8 cellular contexts compared by ENCODE assay signal in the genomic region with DNA sequence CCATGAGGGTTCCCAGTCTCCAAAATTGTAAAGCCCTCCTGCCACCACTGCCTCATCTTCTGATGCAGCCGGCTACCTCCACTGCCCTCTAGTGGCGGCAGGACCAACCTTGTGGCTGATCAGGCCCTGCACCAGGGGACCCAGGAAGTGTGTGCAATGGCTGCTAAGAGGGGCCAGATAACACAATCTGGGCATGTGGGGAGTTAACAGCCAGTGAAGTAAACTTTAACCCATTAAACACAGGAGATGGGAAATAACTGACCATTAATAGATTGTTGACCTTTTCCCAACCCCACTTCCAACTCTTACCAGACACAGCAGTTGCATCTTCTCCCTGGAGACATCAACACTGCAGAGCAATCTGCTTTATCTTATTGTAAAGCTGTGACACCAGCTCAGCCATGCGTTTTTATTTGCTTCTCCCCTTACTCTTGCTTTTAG.
DNase-seq lines count a peak whose midpoint lies in the region; ATAC-seq, FAIRE-seq and TF ChIP-seq lines count a peak whose summit lies in the region.

No MANE protein-coding gene starts in this region.

- H3K4me1 ChIP-seq in endothelial cell of umbilical vein (ENCODE audit: control insufficient read depth, extremely low read depth, insufficient read depth, low read length) (no peaks in the 10 kb centered on the region), uterus (no peaks in the 10 kb centered on the region)

- H4K20me1 ChIP-seq in endothelial cell of umbilical vein (replicated peaks; ENCODE audit: control insufficient read depth, extremely low read depth, insufficient read depth, low read length), result no peaks in the 10 kb centered on the region

- H3K27ac ChIP-seq in endothelial cell of umbilical vein (ENCODE audit: insufficient read depth, low read depth, low read length) (no peak overlapping the region), uterus (no peak overlapping the region)

- H3K9me3 ChIP-seq in endothelial cell of umbilical vein (replicated peaks; ENCODE audit: control insufficient read depth, insufficient read depth, low read length) (no peaks in the 10 kb centered on the region), uterus (no peaks in the 10 kb centered on the region)

- CTCF ChIA-PET in activated CD4-positive, alpha-beta T cell treated with anti-CD3 and anti-CD28 coated beads for 36 hours (lab: Charles Lee), result interaction anchor here (0.7 to 1.0 kb wide), 3 partner anchors 9 to 302 kb away, joined by 3 read pairs; no protein-coding TSS in a partner anchor
- CTCF ChIA-PET in endothelial cell of umbilical vein (lab: Charles Lee), result interaction anchor here (0.9 to 1.3 kb wide), 3 partner anchors 9 to 288 kb away, joined by 3 to 4 read pairs (median 4); no protein-coding TSS in a partner anchor

- peaks cover 25% of the 10 kb centered on the region for H3K27me3 Mint-ChIP-seq in activated CD4-positive, alpha-beta T cell treated with anti-CD3 and anti-CD28 coated beads for 36 hours
- H3K27me3 Mint-ChIP-seq in nephron progenitor cell (ENCODE audit: low read depth, poor library complexity), result no peaks in the 10 kb centered on the region

- FAIRE-seq in GM18507 (lab: Jason Lieb, UNC), result peak; percentile 71
- peak; percentile 76 for FAIRE-seq in endothelial cell of umbilical vein (lab: Jason Lieb, UNC)

- intact Hi-C loops in activated CD4-positive, alpha-beta T cell treated with anti-CD3 and anti-CD28 coated beads for 36 hours (cut with DNase I, micrococcal nuclease), result loop anchor here (2.0 to 5.0 kb wide), 3 partner anchors 230 to 290 kb away; no protein-coding TSS in a partner anchor
- intact Hi-C loops in endothelial cell of umbilical vein (cut with micrococcal nuclease), result loop anchor here (1.0 to 5.0 kb wide), 3 partner anchors 230 to 382 kb away; no protein-coding TSS in a partner anchor
- intact Hi-C loops in uterus (cut with DNase I; ENCODE audit: low total_unique reads), result no loop called here

- dilution Hi-C loops in endothelial cell of umbilical vein (cut with MboI; ENCODE audit: extremely low pct_ligation_motif_present, low sequenced_read_pairs), result no loop called here

- no peak overlapping the region for H3K4me2 ChIP-seq in endothelial cell of umbilical vein (ENCODE audit: insufficient read depth, low read length)

- no peak overlapping the region for H3K9ac ChIP-seq in endothelial cell of umbilical vein (replicated peaks; ENCODE audit: extremely low read depth, insufficient read depth, low read length)

- peak; percentile 77 to 80 for TF ChIP-seq CTCF in endothelial cell of umbilical vein (IDR thresholded peaks at IDR 0.05; ENCODE audit: extremely low read depth in 1 of 2, insufficient read depth in 1 of 2, low read depth in 1 of 2, low read length in 2 of 2)
- peak; percentile 79 for TF ChIP-seq CTCF in nephron progenitor cell (IDR thresholded peaks at IDR 0.05)
- peak; percentile 28 to 57 (median 40) for TF ChIP-seq CTCF in uterus (IDR thresholded peaks at IDR 0.05)

- H3K4me1 Mint-ChIP-seq in activated CD4-positive, alpha-beta T cell treated with anti-CD3 and anti-CD28 coated beads for 36 hours, result no peaks in the 10 kb centered on the region
- peaks cover 12% of the 10 kb centered on the region for H3K4me1 Mint-ChIP-seq in nephron progenitor cell

- peak; percentile 96 for ATAC-seq in HG02884 (IDR thresholded peaks at IDR 0.05; ENCODE audit: unreplicated experiment)
- peak; percentile 91 for ATAC-seq in activated CD4-positive, alpha-beta T cell treated with anti-CD3 and anti-CD28 coated beads for 36 hours

- H3K79me2 ChIP-seq in endothelial cell of umbilical vein (ENCODE audit: control insufficient read depth, insufficient read depth, low read length), result no peaks in the 10 kb centered on the region

- H3K27ac Mint-ChIP-seq in activated CD4-positive, alpha-beta T cell treated with anti-CD3 and anti-CD28 coated beads for 36 hours, result no peak overlapping the region
- H3K27ac Mint-ChIP-seq in nephron progenitor cell, result no peak overlapping the region

- POLR2A ChIA-PET in activated CD4-positive, alpha-beta T cell treated with anti-CD3 and anti-CD28 coated beads for 36 hours (lab: Charles Lee), result no interaction called here
- POLR2A ChIA-PET in endothelial cell of umbilical vein (lab: Charles Lee), result no interaction called here

- H3K9me3 Mint-ChIP-seq in activated CD4-positive, alpha-beta T cell treated with anti-CD3 and anti-CD28 coated beads for 36 hours (ENCODE audit: low read depth), result no peaks in the 10 kb centered on the region
- H3K9me3 Mint-ChIP-seq in nephron progenitor cell, result peaks cover 3% of the 10 kb centered on the region

- H3K9me1 ChIP-seq in endothelial cell of umbilical vein (replicated peaks; ENCODE audit: control insufficient read depth, extremely low read depth, insufficient read depth, low read length), result no peaks in the 10 kb centered on the region

- peak; percentile 75 for DNase-seq in AG08396 (ENCODE audit: low spot score)
- peak; percentile 28 for DNase-seq in GM18507 (ENCODE audit: extremely low spot score, insufficient read length, low read depth)
- peak; percentile 58 for DNase-seq in NCI-H1694 treated with DMSO at 0.1 percent for 48 hours (lab: John Stamatoyannopoulos, UW)
- peak; percentile 82 for DNase-seq in activated CD4-positive, alpha-beta T cell treated with anti-CD3 and anti-CD28 coated beads for 36 hours
- DNase-seq in endothelial cell of umbilical vein (ENCODE audit: low read depth, low spot score), result peak; percentile 28
- peak; percentile 74 for DNase-seq in nephron progenitor cell
- peak; percentile 28 to 35 for DNase-seq in uterus

- no TSS peak for BruUV-seq in endothelial cell of umbilical vein (replicated peaks; lab: Mats Ljungman, UMichigan)

- no peaks in the 10 kb centered on the region for H3K36me3 ChIP-seq in endothelial cell of umbilical vein (ENCODE audit: control insufficient read depth in 2 of 2, extremely low read depth in 1 of 2, insufficient read depth in 2 of 2, low read length in 2 of 2)
- no peaks in the 10 kb centered on the region for H3K36me3 ChIP-seq in uterus

- no peak overlapping the region for H3K4me3 ChIP-seq in endothelial cell of umbilical vein (replicated peaks in 1 of 3; ENCODE audit: insufficient read depth in 1 of 3, low read depth in 1 of 3, low read length in 3 of 3)
- H3K4me3 ChIP-seq in uterus, result no peak overlapping the region

- TF ChIP-seq POLR2A in endothelial cell of umbilical vein (IDR thresholded peaks at IDR 0.05; ENCODE audit: low read depth, low read length), result no peak
- no peak for TF ChIP-seq POLR2A in uterus (IDR thresholded peaks at IDR 0.05)

- no peak overlapping the region for H2AFZ ChIP-seq in endothelial cell of umbilical vein (ENCODE audit: low read depth, low read length)

- peaks cover 6 to 14% of the 10 kb centered on the region in 2 experiments for H3K27me3 ChIP-seq in endothelial cell of umbilical vein (ENCODE audit: control insufficient read depth in 2 of 2, insufficient read depth in 2 of 2, low read length in 2 of 2)
- no peaks in the 10 kb centered on the region for H3K27me3 ChIP-seq in uterus

- H3K4me3 Mint-ChIP-seq in activated CD4-positive, alpha-beta T cell treated with anti-CD3 and anti-CD28 coated beads for 36 hours, result no peak overlapping the region
- no peak overlapping the region for H3K4me3 Mint-ChIP-seq in nephron progenitor cell

- no peaks in the 10 kb centered on the region for H3K36me3 Mint-ChIP-seq in activated CD4-positive, alpha-beta T cell treated with anti-CD3 and anti-CD28 coated beads for 36 hours (ENCODE audit: low read depth)
- peaks cover 64% of the 10 kb centered on the region for H3K36me3 Mint-ChIP-seq in nephron progenitor cell (ENCODE audit: low read depth)

TF ChIP-seq in endothelial cell of umbilical vein, 7 proteins besides CTCF, POLR2A, EP300 and RAD21:
- TF ChIP-seq MYC (IDR thresholded peaks at IDR 0.05; ENCODE audit: low read depth, low read length) (no peak), FOS (IDR thresholded peaks at IDR 0.05; ENCODE audit: borderline replicate concordance, insufficient read depth, low read length) (no peak), EZH2 (IDR thresholded peaks at IDR 0.05; ENCODE audit: borderline replicate concordance, low read depth, low read length, severe bottlenecking) (no peak), POLR2AphosphoS5 (IDR thresholded peaks at IDR 0.05; ENCODE audit: insufficient read depth, low read depth, low read length) (no peak), GATA2 (IDR thresholded peaks at IDR 0.05; ENCODE audit: insufficient read depth, insufficient read length, low read depth, low read length) (no peak), JUN (IDR thresholded peaks at IDR 0.05; ENCODE audit: borderline replicate concordance, insufficient read depth, insufficient read length, low read depth) (no peak)
- TF ChIP-seq, protein P1, sequence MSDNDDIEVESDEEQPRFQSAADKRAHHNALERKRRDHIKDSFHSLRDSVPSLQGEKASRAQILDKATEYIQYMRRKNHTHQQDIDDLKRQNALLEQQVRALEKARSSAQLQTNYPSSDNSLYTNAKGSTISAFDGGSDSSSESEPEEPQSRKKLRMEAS (IDR thresholded peaks at IDR 0.05; ENCODE audit: insufficient read depth, insufficient read length), result no peak

Comparison
In these comparisons a context has a peak if more than half of its experiments do, and no peak if none do; other contexts are left out.
1. DNase-seq: peak in every context shown above with its lines; median percentile 82 in activated CD4-positive, alpha-beta T cell treated with anti-CD3 and anti-CD28 coated beads for 36 hours; 75 in AG08396; 74 in nephron progenitor cell; 58 in NCI-H1694 treated with DMSO at 0.1 percent for 48 hours; 32 in uterus; 28 in GM18507; 28 in endothelial cell of umbilical vein.